9 cellular contexts compared by ENCODE assay signal in the genomic region with DNA sequence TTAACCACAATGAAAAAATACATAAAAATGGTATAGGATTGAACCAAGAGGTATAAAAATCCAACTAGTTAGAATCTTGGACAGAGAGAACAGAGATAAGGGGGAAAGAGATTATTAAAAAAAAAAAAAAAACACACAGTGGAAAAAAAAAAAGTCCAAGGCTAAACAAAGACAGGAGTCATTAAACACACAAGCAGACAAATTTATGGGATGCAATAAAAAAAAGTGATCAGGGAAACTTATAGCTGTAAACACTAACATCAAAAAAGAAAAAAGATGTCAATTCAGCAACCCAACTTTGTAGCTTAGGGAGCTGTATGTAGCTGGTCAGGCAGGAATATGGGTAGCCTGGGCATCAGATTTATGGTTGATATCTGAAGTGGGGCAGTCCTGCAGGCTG.
"Had no signal": no experiment of that assay in that cellular context is flagged by ENCODE, and none has a peak within 500 bp of the region (broad histone marks: within the 10 kb centered on the region; RNA-seq: fewer than 3 reads in every experiment).

No MANE protein-coding gene starts in this region.

- H3K9me3 ChIP-seq: HAP-1 had no signal

- H3K27ac ChIP-seq: HL-60 had no signal

- H3K36me3 ChIP-seq: HAP-1 had no signal

- DNase-seq: H7, KBM-7 had no signal

- H3K4me3 ChIP-seq: GM23338, HAP-1 had no signal

- H3K4me3 Mint-ChIP-seq: GM23338, IgD-negative memory B cell had no signal

- ATAC-seq: GM23338, HCT116, HepG2 had no signal

- H3K4me1 ChIP-seq: HAP-1 had no signal

- H3K4me1 Mint-ChIP-seq: GM23338, IgD-negative memory B cell had no signal

- H3K27ac Mint-ChIP-seq: GM23338, IgD-negative memory B cell had no signal

- H2AFZ ChIP-seq: GM23338 had no signal

- H3K27me3 Mint-ChIP-seq: IgD-negative memory B cell had no signal

- H3K4me2 ChIP-seq: GM23338 had no signal

- FAIRE-seq: H1, HepG2 had no signal
